ENCODE assay signal across 1 cellular context in genomic region chr5:38193015-38193581, GRCh38.
TF ChIP-seq lines count a peak whose summit lies in the region.

No MANE protein-coding gene starts in this region.

TF ChIP-seq in HepG2, 621 proteins besides CTCF, POLR2A, EP300 and RAD21 (continued from another document and continues in another):
- TF ChIP-seq GMEB2 (CRISPR knock-in tag; IDR thresholded peaks at IDR 0.05; ENCODE audit: low read depth) (no peak), ZNF558 (CRISPR knock-in tag; IDR thresholded peaks at IDR 0.05; ENCODE audit: borderline replicate concordance) (no peak), IRX3 (CRISPR knock-in tag; IDR thresholded peaks at IDR 0.05; ENCODE audit: borderline replicate concordance, low read depth) (no peak), ZNF282 (IDR thresholded peaks at IDR 0.05; ENCODE audit: partially characterized antibody) (no peak), FOSL1 (CRISPR knock-in tag; IDR thresholded peaks at IDR 0.05; ENCODE audit: borderline replicate concordance) (no peak), ETS1 (CRISPR knock-in tag; IDR thresholded peaks at IDR 0.05) (no peak), SYNCRIP (IDR thresholded peaks at IDR 0.05; ENCODE audit: insufficient read depth, low read depth, low read length) (no peak), ARID3A (IDR thresholded peaks at IDR 0.05; ENCODE audit: low read depth, low read length) (0 out of 2 replicates have a peak, but pooled peaks have one; percentile 19), ZNF296 (CRISPR knock-in tag; conservative IDR thresholded peaks at IDR 0.05) (no peak), TSC22D2 (CRISPR knock-in tag; IDR thresholded peaks at IDR 0.05; ENCODE audit: borderline replicate concordance) (peak; percentile 83; the same call in 1 of the 2 replicates), ZNF256 (CRISPR knock-in tag; conservative IDR thresholded peaks at IDR 0.05) (no peak), MAX (IDR thresholded peaks at IDR 0.05) (peak; percentile 21; the same call in 1 of the 2 replicates), ZNF275 (CRISPR knock-in tag; IDR thresholded peaks at IDR 0.05; ENCODE audit: borderline replicate concordance) (no peak), ZNF891 (CRISPR knock-in tag; IDR thresholded peaks at IDR 0.05) (no peak), KLF12 (CRISPR knock-in tag; IDR thresholded peaks at IDR 0.05; ENCODE audit: borderline replicate concordance) (no peak), ASH2L (IDR thresholded peaks at IDR 0.05; ENCODE audit: insufficient read length, low read depth, low read length) (no peak), ZNF788 (CRISPR knock-in tag; IDR thresholded peaks at IDR 0.05; ENCODE audit: borderline replicate concordance) (no peak), KMT2B (CRISPR knock-in tag; IDR thresholded peaks at IDR 0.05) (no peak), ATF2 (CRISPR knock-in tag; IDR thresholded peaks at IDR 0.05) (0 out of 2 replicates have a peak, but pooled peaks have one; percentile 28), ZNF276 (CRISPR knock-in tag; IDR thresholded peaks at IDR 0.05; ENCODE audit: low read depth) (no peak), ZFAT (CRISPR knock-in tag; conservative IDR thresholded peaks at IDR 0.05) (no peak), MEIS1 (CRISPR knock-in tag; IDR thresholded peaks at IDR 0.05; ENCODE audit: borderline replicate concordance) (no peak), CENPT (CRISPR knock-in tag; IDR thresholded peaks at IDR 0.05; ENCODE audit: low read depth) (no peak), ZNF512 (CRISPR knock-in tag; IDR thresholded peaks at IDR 0.05) (no peak), U2AF1 (optimal IDR thresholded peaks at IDR 0.05; ENCODE audit: low read depth, low read length) (no peak), ELF3 (CRISPR knock-in tag; IDR thresholded peaks at IDR 0.05) (no peak), ZNF552 (CRISPR knock-in tag; IDR thresholded peaks at IDR 0.05; ENCODE audit: borderline replicate concordance) (no peak), NFYB (CRISPR knock-in tag; IDR thresholded peaks at IDR 0.05) (no peak), PHF21A (CRISPR knock-in tag; IDR thresholded peaks at IDR 0.05) (no peak), ZMAT3 (CRISPR knock-in tag; conservative IDR thresholded peaks at IDR 0.05) (no peak), KDM6A (CRISPR knock-in tag; IDR thresholded peaks at IDR 0.05; ENCODE audit: low read depth) (no peak), FOXA3 (CRISPR knock-in tag; IDR thresholded peaks at IDR 0.05) (peak; percentile 39; the same call in 1 of the 2 replicates), JARID2 (CRISPR knock-in tag; IDR thresholded peaks at IDR 0.05; ENCODE audit: insufficient replicate concordance) (no peak), ZNF263 (CRISPR knock-in tag; IDR thresholded peaks at IDR 0.05) (no peak), ZNF547 (CRISPR knock-in tag; IDR thresholded peaks at IDR 0.05) (no peak), ETV5 (CRISPR knock-in tag; IDR thresholded peaks at IDR 0.05; ENCODE audit: borderline replicate concordance) (no peak), MYPOP (CRISPR knock-in tag; IDR thresholded peaks at IDR 0.05) (no peak), ZFP37 (CRISPR knock-in tag; IDR thresholded peaks at IDR 0.05; ENCODE audit: borderline replicate concordance) (no peak), HOXA3 (CRISPR knock-in tag; IDR thresholded peaks at IDR 0.05) (no peak), SKIL (CRISPR knock-in tag; IDR thresholded peaks at IDR 0.05; ENCODE audit: borderline replicate concordance) (no peak), PREB (CRISPR knock-in tag; IDR thresholded peaks at IDR 0.05) (no peak), SSRP1 (CRISPR knock-in tag; IDR thresholded peaks at IDR 0.05) (no peak), JUN (CRISPR knock-in tag; IDR thresholded peaks at IDR 0.05) (no peak), ZNF234 (CRISPR knock-in tag; conservative IDR thresholded peaks at IDR 0.05) (no peak), ZBTB38 (CRISPR knock-in tag; IDR thresholded peaks at IDR 0.05) (no peak), BRD4 (CRISPR knock-in tag; IDR thresholded peaks at IDR 0.05) (peak; percentile 65; the same call in 1 of the 2 replicates), ZNF414 (CRISPR knock-in tag; IDR thresholded peaks at IDR 0.05) (no peak), ZNF224 (CRISPR knock-in tag; IDR thresholded peaks at IDR 0.05) (no peak), RNF219 (CRISPR knock-in tag; IDR thresholded peaks at IDR 0.05) (no peak)
